In genomic region chr7:140485463-140486265, GRCh38 we compare ENCODE assay signal across 16 cellular contexts. TPM values are rescaled to one million over a fixed set of nuclear protein-coding genes. Genes with fewer than 3 reads are reported as not detected.
DNase-seq lines count a peak whose midpoint lies in the region; ATAC-seq, FAIRE-seq and TF ChIP-seq lines count a peak whose summit lies in the region.
"Had no signal": no experiment of that assay in that cellular context is flagged by ENCODE, and none has a peak within 500 bp of the region (broad histone marks: within the 10 kb centered on the region; RNA-seq: fewer than 3 reads in every experiment).

No MANE protein-coding gene starts in this region.

- POLR2A ChIA-PET in A549 (lab: Yijun Ruan, JAX) = no interaction called here

- whole genome bisulfite sequencing in A549 (ENCODE audit: missing lambda C conversion rate) = 79% methylated on average over 14 of the region's 14 CpGs
- WGBS in mesodermal cell (ENCODE audit: insufficient coverage in 2 of 2), 2 experiments = 87 to 92% methylated on average over 13 of the region's 14 CpGs

- H3K36me3 ChIP-seq in NT2/D1 (ENCODE audit: insufficient read depth, insufficient read length, low read length) (no peaks in the 10 kb centered on the region), mesodermal cell (ENCODE audit: control insufficient read depth, insufficient read depth, low read length) (no peaks in the 10 kb centered on the region)
- H3K36me3 ChIP-seq: gastroesophageal sphincter had no signal

- 0 out of 3 replicates have a peak overlapping the region, but pooled peaks have one; percentile 10 for H3K4me2 ChIP-seq in A549

- no peak for TF ChIP-seq RAD21 in A549 (conservative IDR thresholded peaks at IDR 0.05 in 1 of 2, IDR thresholded peaks at IDR 0.05 in 1 of 2)

- no peak overlapping the region for H3K27ac Mint-ChIP-seq in activated T-helper 2 cell treated with anti-CD3 and anti-CD28 coated beads, Interferon-gamma antibody, Interleukin-2, Interleukin-4, amounts not matched to agents 10 μg/mL and 5 μg/mL and 100 μg/mL, durations not matched to agents 14 hours and 24 hours and 36 hours
- H3K27ac Mint-ChIP-seq: activated T-cell treated with anti-CD3 and anti-CD28 coated beads, Interleukin-2, amount 50 U/mL, for 72 hours; CD8-positive, alpha-beta T cell had no signal

- TF ChIP-seq EP300 in A549 (IDR thresholded peaks at IDR 0.05) = no peak

- DNase-seq in A549 (ENCODE audit: low read depth in 1 of 2, low spot score in 1 of 2) (peak in 1 of 2 experiments; percentile 22), NT2/D1 (ENCODE audit: low read depth, low spot score) (no peak), dermis blood vessel endothelial cell (peak; percentile 33), NCI-H146 treated with DMSO at 0.1 percent for 48 hours (lab: John Stamatoyannopoulos, UW; ENCODE audit: unreplicated experiment) (no peak), COR-L47 (lab: John Stamatoyannopoulos, UW) (no peak), NCI-H2227 treated with DMSO at 0.1 percent for 48 hours (lab: John Stamatoyannopoulos, UW) (no peak)
- DNase-seq in activated T-helper 2 cell treated with anti-CD3 and anti-CD28 coated beads, Interferon-gamma antibody, Interleukin-2, Interleukin-4, amounts not matched to agents 10 μg/mL and 5 μg/mL and 100 μg/mL, durations not matched to agents 14 hours and 24 hours and 36 hours (ENCODE audit: low spot score) = no peak
- DNase-seq: activated CD4-positive, alpha-beta T cell treated with anti-CD3 and anti-CD28 coated beads, Interleukin-2, amount 50 U/mL, for 4 hours; activated T-cell treated with anti-CD3 and anti-CD28 coated beads, Interleukin-2, amount 50 U/mL, for 72 hours; CD8-positive, alpha-beta T cell; central memory CD4-positive, alpha-beta T cell; GF-D8 had no signal

- H3K36me3 Mint-ChIP-seq in activated T-helper 2 cell treated with anti-CD3 and anti-CD28 coated beads, Interferon-gamma antibody, Interleukin-2, Interleukin-4, amounts not matched to agents 10 μg/mL and 5 μg/mL and 100 μg/mL, durations not matched to agents 14 hours and 24 hours and 36 hours (ENCODE audit: low read depth) = no peaks in the 10 kb centered on the region
- H3K36me3 Mint-ChIP-seq: CD8-positive, alpha-beta T cell had no signal

- H3K9me3 ChIP-seq in A549 (no peaks in the 10 kb centered on the region), NT2/D1 (ENCODE audit: insufficient read depth, low read length) (no peaks in the 10 kb centered on the region), mesodermal cell (ENCODE audit: control insufficient read depth, low read length) (no peaks in the 10 kb centered on the region)
- H3K9me3 ChIP-seq: gastroesophageal sphincter had no signal

- peak overlapping the region; percentile 56 for H3K9ac ChIP-seq in NT2/D1 (ENCODE audit: insufficient read length, low read depth)

- H3K4me1 Mint-ChIP-seq in activated T-helper 2 cell treated with anti-CD3 and anti-CD28 coated beads, Interferon-gamma antibody, Interleukin-2, Interleukin-4, amounts not matched to agents 10 μg/mL and 5 μg/mL and 100 μg/mL, durations not matched to agents 14 hours and 24 hours and 36 hours (ENCODE audit: low read depth) = peaks cover 13% of the 10 kb centered on the region

- TF ChIP-seq CTCF in A549 (IDR thresholded peaks at IDR 0.05) = no peak

- no peaks in the 10 kb centered on the region for H3K9me3 Mint-ChIP-seq in activated T-helper 2 cell treated with anti-CD3 and anti-CD28 coated beads, Interferon-gamma antibody, Interleukin-2, Interleukin-4, amounts not matched to agents 10 μg/mL and 5 μg/mL and 100 μg/mL, durations not matched to agents 14 hours and 24 hours and 36 hours
- H3K9me3 Mint-ChIP-seq: activated T-cell treated with anti-CD3 and anti-CD28 coated beads, Interleukin-2, amount 50 U/mL, for 72 hours; CD8-positive, alpha-beta T cell had no signal

- peak overlapping the region in 1 of 2 experiments; percentile 53; a peak in 1 of 6 replicates for H3K27ac ChIP-seq in A549
- H3K27ac ChIP-seq in mesodermal cell (ENCODE audit: low read depth, low read length, severe bottlenecking) = peak overlapping the region; percentile 53
- H3K27ac ChIP-seq: gastroesophageal sphincter had no signal

- no peak for TF ChIP-seq POLR2A in A549 (IDR thresholded peaks at IDR 0.05; ENCODE audit: low read length)

- peak; percentile 46 to 56; a peak in 2 of 6 replicates for ATAC-seq in A549
- ATAC-seq: CD8-positive, alpha-beta T cell; gastroesophageal sphincter; Right ventricle myocardium inferior had no signal

- H3K4me3 Mint-ChIP-seq in activated T-helper 2 cell treated with anti-CD3 and anti-CD28 coated beads, Interferon-gamma antibody, Interleukin-2, Interleukin-4, amounts not matched to agents 10 μg/mL and 5 μg/mL and 100 μg/mL, durations not matched to agents 14 hours and 24 hours and 36 hours (ENCODE audit: low read depth) = no peak overlapping the region
- H3K4me3 Mint-ChIP-seq: CD8-positive, alpha-beta T cell had no signal

- FAIRE-seq in A549 (lab: Jason Lieb, UNC) = no peak
- FAIRE-seq: A204.1 had no signal

- H3K4me1 ChIP-seq in A549 (0 out of 3 replicates have a peak, but pooled peaks cover 5% of the 10 kb centered on the region), NT2/D1 (ENCODE audit: insufficient read depth, insufficient read length) (peaks cover 9% of the 10 kb centered on the region), mesodermal cell (ENCODE audit: control insufficient read depth, insufficient read depth, low read length, poor library complexity, severe bottlenecking) (peaks cover 11% of the 10 kb centered on the region)
- H3K4me1 ChIP-seq: gastroesophageal sphincter had no signal

- CTCF ChIA-PET in A549 (lab: Yijun Ruan, JAX) = interaction anchor here (0.6 to 1.6 kb wide), 4 partner anchors 9 to 167 kb away, joined by 3 to 6 read pairs (median 4); no protein-coding TSS in a partner anchor

- intact Hi-C loops in activated T-helper 2 cell treated with anti-CD3 and anti-CD28 coated beads, Interferon-gamma antibody, Interleukin-2, Interleukin-4, amounts not matched to agents 10 μg/mL and 5 μg/mL and 100 μg/mL, durations not matched to agents 14 hours and 24 hours and 36 hours (cut with micrococcal nuclease) = no loop called here

- no peaks in the 10 kb centered on the region for H3K27me3 ChIP-seq in NT2/D1 (ENCODE audit: insufficient read depth, insufficient read length)
- H3K27me3 ChIP-seq: gastroesophageal sphincter had no signal

- H3K4me3 ChIP-seq in A549 = no peak overlapping the region
- H3K4me3 ChIP-seq in NT2/D1 (ENCODE audit: insufficient read length, low read depth) = no peak overlapping the region
- H3K4me3 ChIP-seq in mesodermal cell (ENCODE audit: extremely low read depth, insufficient read depth, low read length, poor library complexity, severe bottlenecking) = no peak overlapping the region
- H3K4me3 ChIP-seq: gastroesophageal sphincter had no signal

- no peaks in the 10 kb centered on the region for H3K27me3 Mint-ChIP-seq in activated T-helper 2 cell treated with anti-CD3 and anti-CD28 coated beads, Interferon-gamma antibody, Interleukin-2, Interleukin-4, amounts not matched to agents 10 μg/mL and 5 μg/mL and 100 μg/mL, durations not matched to agents 14 hours and 24 hours and 36 hours (ENCODE audit: low read depth)

TF ChIP-seq in A549, 52 proteins besides CTCF, POLR2A, EP300 and RAD21:
- TF ChIP-seq USF2 (IDR thresholded peaks at IDR 0.05) (0 out of 2 replicates have a peak, but pooled peaks have one; percentile 2), ZSCAN20 (CRISPR knock-in tag; IDR thresholded peaks at IDR 0.05) (no peak), MAFK (IDR thresholded peaks at IDR 0.05; ENCODE audit: partially characterized antibody) (peak; percentile 9), TFCP2L1 (CRISPR knock-in tag; IDR thresholded peaks at IDR 0.05) (no peak)

RNA-seq across cellular contexts. Expression of gene MKRN1, which starts 6.4 kb away (rescaled TPM):
- polyA plus RNA-seq in A549 (2011; rRNA removed) = 65.1 and 68.8 TPM in 2 replicates
- 32.4 and 33.1 TPM in 2 replicates for polyA plus RNA-seq in A549 (2012; cell fraction: cytosol; rRNA removed)
- 28.9 and 36.3 TPM in 2 replicates for polyA plus RNA-seq in A549 (2012; cell fraction: nucleus; rRNA removed)
- polyA plus RNA-seq in A549 (2017; fragmentation: RNase III; extraction: RNeasy Plus Mini Kit Qiagen cat#74134 plus additional on column Dnase treatment) = 52.2 to 55.1 TPM (median 53.2 TPM) in 3 replicates
- 48.5 and 50.5 TPM in 2 replicates for polyA minus RNA-seq in A549 (2011; rRNA and poly(A)+ RNA removed)
- 56.7 and 72.4 TPM in 2 replicates for total RNA-seq in dermis blood vessel endothelial cell
- polyA plus RNA-seq in mesodermal cell (2013, experiment 1 of 2) = 65.9 TPM
- 62.9 TPM for polyA plus RNA-seq in mesodermal cell (2013, experiment 2 of 2)
- total RNA-seq in activated T-helper 2 cell treated with anti-CD3 and anti-CD28 coated beads, Interferon-gamma antibody, Interleukin-2, Interleukin-4, amounts not matched to agents 10 μg/mL and 5 μg/mL and 100 μg/mL, durations not matched to agents 14 hours and 24 hours and 36 hours = 72.9 and 73.6 TPM in 2 replicates
